In the genomic region with DNA sequence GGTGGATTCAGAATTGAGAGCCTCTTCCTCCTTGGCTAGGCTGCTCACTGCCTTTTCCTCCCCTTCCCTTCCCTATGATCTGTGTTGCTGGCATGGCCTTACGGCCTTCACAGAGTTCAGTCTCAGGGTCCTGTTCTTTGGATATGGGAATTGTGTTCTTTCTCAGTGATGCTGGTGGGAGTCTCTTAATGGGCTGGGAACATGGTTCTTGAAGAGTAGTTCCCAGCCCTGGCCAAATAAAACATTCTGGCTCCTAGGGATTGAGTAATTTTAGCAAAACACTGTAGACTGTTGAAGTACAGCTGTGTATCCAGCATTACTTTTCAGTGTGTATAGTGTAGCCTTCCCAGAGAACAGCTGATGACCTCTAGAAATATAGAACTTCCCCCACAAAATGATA, we compare ENCODE assay signal across 2 cellular contexts.
TF ChIP-seq lines count a peak whose summit lies in the region.

No MANE protein-coding gene starts in this region.

TF ChIP-seq in IMR-90, 13 proteins besides CTCF, POLR2A, EP300 and RAD21:
- TF ChIP-seq SMC3 (IDR thresholded peaks at IDR 0.05; ENCODE audit: low read depth, low read length) = no peak
- no peak for TF ChIP-seq BHLHE40 (IDR thresholded peaks at IDR 0.05; ENCODE audit: low read depth, low read length)
- TF ChIP-seq, protein P1, sequence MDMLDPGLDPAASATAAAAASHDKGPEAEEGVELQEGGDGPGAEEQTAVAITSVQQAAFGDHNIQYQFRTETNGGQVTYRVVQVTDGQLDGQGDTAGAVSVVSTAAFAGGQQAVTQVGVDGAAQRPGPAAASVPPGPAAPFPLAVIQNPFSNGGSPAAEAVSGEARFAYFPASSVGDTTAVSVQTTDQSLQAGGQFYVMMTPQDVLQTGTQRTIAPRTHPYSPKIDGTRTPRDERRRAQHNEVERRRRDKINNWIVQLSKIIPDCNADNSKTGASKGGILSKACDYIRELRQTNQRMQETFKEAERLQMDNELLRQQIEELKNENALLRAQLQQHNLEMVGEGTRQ (IDR thresholded peaks at IDR 0.05; ENCODE audit: low read depth, low read length) = no peak
- no peak for TF ChIP-seq CHD1 (IDR thresholded peaks at IDR 0.05; ENCODE audit: low read depth, low read length)
- no peak for TF ChIP-seq RFX5 (IDR thresholded peaks at IDR 0.05; ENCODE audit: low read depth, low read length)
- no peak for TF ChIP-seq MXI1 (IDR thresholded peaks at IDR 0.05; ENCODE audit: borderline replicate concordance, low read depth, low read length)
- no peak for TF ChIP-seq NFE2L2 (IDR thresholded peaks at IDR 0.05; ENCODE audit: low read depth, low read length)
- no peak for TF ChIP-seq MAFK (IDR thresholded peaks at IDR 0.05; ENCODE audit: low read depth, low read length)
- no peak for TF ChIP-seq RCOR1 (IDR thresholded peaks at IDR 0.05; ENCODE audit: insufficient replicate concordance, low read length)
- TF ChIP-seq CEBPB (IDR thresholded peaks at IDR 0.05; ENCODE audit: low read depth, low read length) = no peak
- no peak for TF ChIP-seq FOS (IDR thresholded peaks at IDR 0.05; ENCODE audit: low read depth, low read length)
- no peak for TF ChIP-seq MAZ (IDR thresholded peaks at IDR 0.05; ENCODE audit: borderline replicate concordance, low read depth, low read length)

TF ChIP-seq in SK-N-SH, 30 proteins besides CTCF, POLR2A, EP300 and RAD21:
- TF ChIP-seq, protein P2, sequence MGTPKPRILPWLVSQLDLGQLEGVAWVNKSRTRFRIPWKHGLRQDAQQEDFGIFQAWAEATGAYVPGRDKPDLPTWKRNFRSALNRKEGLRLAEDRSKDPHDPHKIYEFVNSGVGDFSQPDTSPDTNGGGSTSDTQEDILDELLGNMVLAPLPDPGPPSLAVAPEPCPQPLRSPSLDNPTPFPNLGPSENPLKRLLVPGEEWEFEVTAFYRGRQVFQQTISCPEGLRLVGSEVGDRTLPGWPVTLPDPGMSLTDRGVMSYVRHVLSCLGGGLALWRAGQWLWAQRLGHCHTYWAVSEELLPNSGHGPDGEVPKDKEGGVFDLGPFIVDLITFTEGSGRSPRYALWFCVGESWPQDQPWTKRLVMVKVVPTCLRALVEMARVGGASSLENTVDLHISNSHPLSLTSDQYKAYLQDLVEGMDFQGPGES (IDR thresholded peaks at IDR 0.05; ENCODE audit: low read depth, low read length) = no peak
- TF ChIP-seq TAF1 (IDR thresholded peaks at IDR 0.05; ENCODE audit: borderline replicate concordance, low read depth, low read length) = no peak
- TF ChIP-seq SMC3 (IDR thresholded peaks at IDR 0.05; ENCODE audit: low read depth, low read length) = no peak
- no peak for TF ChIP-seq POLR2AphosphoS5 (IDR thresholded peaks at IDR 0.05; ENCODE audit: low read depth, low read length)
- TF ChIP-seq, protein P3, sequence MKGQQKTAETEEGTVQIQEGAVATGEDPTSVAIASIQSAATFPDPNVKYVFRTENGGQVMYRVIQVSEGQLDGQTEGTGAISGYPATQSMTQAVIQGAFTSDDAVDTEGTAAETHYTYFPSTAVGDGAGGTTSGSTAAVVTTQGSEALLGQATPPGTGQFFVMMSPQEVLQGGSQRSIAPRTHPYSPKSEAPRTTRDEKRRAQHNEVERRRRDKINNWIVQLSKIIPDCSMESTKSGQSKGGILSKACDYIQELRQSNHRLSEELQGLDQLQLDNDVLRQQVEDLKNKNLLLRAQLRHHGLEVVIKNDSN (IDR thresholded peaks at IDR 0.05; ENCODE audit: borderline replicate concordance, low read depth) = no peak
- no peak for TF ChIP-seq RXRA (IDR thresholded peaks at IDR 0.05; ENCODE audit: borderline replicate concordance, low read depth)
